ENCODE assay signal across 1 cellular context in genomic region chr17:263271-263670, GRCh38.
TF ChIP-seq lines count a peak whose summit lies in the region.

No MANE protein-coding gene starts in this region.

TF ChIP-seq in HepG2, 621 proteins besides CTCF, POLR2A, EP300 and RAD21 (continued from another document):
- TF ChIP-seq UBTF (CRISPR knock-in tag; IDR thresholded peaks at IDR 0.05) (no peak), GPBP1L1 (CRISPR knock-in tag; IDR thresholded peaks at IDR 0.05) (no peak), ZIK1 (CRISPR knock-in tag; IDR thresholded peaks at IDR 0.05; ENCODE audit: borderline replicate concordance, low read depth) (no peak), BORCS8-MEF2B (CRISPR knock-in tag; IDR thresholded peaks at IDR 0.05) (no peak), ZMYM2 (CRISPR knock-in tag; IDR thresholded peaks at IDR 0.05) (no peak), TEF (CRISPR knock-in tag; IDR thresholded peaks at IDR 0.05) (no peak), KDM2A (CRISPR knock-in tag; IDR thresholded peaks at IDR 0.05; ENCODE audit: borderline replicate concordance, low read depth) (no peak), ZNF639 (CRISPR knock-in tag; conservative IDR thresholded peaks at IDR 0.05) (no peak)
